ENCODE assay signal across 1 cellular context in genomic region chr13:98785968-98786367, GRCh38.
TF ChIP-seq lines count a peak whose summit lies in the region.

No MANE protein-coding gene starts in this region.

TF ChIP-seq in GM23338, 12 proteins besides CTCF, POLR2A, EP300 and RAD21 (continued from another document):
- no peak for TF ChIP-seq CREB1 (CRISPR knock-in tag; IDR thresholded peaks at IDR 0.05; ENCODE audit: low read depth)
